In the genomic region with DNA sequence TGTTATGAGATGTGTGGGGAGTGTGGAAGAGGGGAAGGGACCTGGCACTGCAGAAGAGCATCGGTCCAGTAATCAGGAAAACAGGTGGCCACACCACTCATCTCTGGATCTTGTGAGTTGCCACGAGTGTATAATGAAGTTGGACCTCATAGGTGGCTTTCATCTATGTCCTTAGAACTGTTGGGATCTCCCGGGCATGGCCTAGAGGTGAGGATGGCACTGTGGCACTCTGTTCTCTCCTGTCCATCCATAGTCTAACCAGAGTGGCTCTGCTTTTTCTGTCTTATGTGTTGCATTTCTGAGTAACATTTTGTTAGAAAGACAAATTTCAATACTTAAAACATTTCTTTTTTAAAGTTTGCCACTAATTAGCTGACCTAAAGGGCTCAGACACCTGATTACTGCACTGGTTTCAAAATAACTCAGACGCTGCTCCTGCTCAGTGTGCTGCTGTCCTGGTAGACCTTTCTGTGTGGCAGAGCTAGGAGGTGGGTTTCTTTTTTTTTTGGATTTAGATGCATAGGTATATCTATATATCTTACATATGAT, we compare ENCODE assay signal across 41 cellular contexts. TPM values are rescaled to one million over a fixed set of nuclear protein-coding genes. Genes with fewer than 3 reads are reported as not detected.
"Had no signal": no experiment of that assay in that cellular context is flagged by ENCODE, and none has a peak within 500 bp of the region (broad histone marks: within the 10 kb centered on the region; RNA-seq: fewer than 3 reads in every experiment).

No MANE protein-coding gene starts in this region.

- H3K36me3 ChIP-seq: adrenal gland, ascending aorta, brain microvascular endothelial cell, breast epithelium, cardiac muscle cell had no signal

- H3K9me3 ChIP-seq: adrenal gland, ascending aorta, body of pancreas, breast epithelium had no signal

- DNase-seq: activated effector memory CD4-positive, alpha-beta T cell treated with anti-CD3 and anti-CD28 coated beads, Interleukin-2, amount 50 U/mL, for 16 hours; activated effector memory CD4-positive, alpha-beta T cell treated with Interleukin-2 at 50 U/mL for 16 hours; activated gamma-delta T cell; activated gamma-delta T cell treated with Interleukin-2 at 50 U/mL for 16 hours; activated naive CD4-positive, alpha-beta T cell; activated naive CD4-positive, alpha-beta T cell treated with anti-CD3 and anti-CD28 coated beads for 36 hours; activated naive CD4-positive, alpha-beta T cell treated with anti-CD3 and anti-CD28 coated beads, Interleukin-2, amount 10 ng/mL, durations not matched to agents 7 days and 5 days; activated naive CD4-positive, alpha-beta T cell treated with anti-CD3 and anti-CD28 coated beads, Interleukin-2, amount 50 U/mL, for 16 hours; activated naive CD4-positive, alpha-beta T cell treated with Interleukin-2 at 50 U/mL for 16 hours; activated naive CD8-positive, alpha-beta T cell treated with anti-CD3 and anti-CD28 coated beads for 36 hours; activated naive CD8-positive, alpha-beta T cell treated with anti-CD3 and anti-CD28 coated beads, Interleukin-2, amount 10 ng/mL, durations not matched to agents 7 days and 5 days; activated naive CD8-positive, alpha-beta T cell treated with anti-CD3 and anti-CD28 coated beads, Interleukin-2, amount 50 U/mL, for 24 hours; activated T-cell treated with anti-CD3 and anti-CD28 coated beads, Interleukin-2, amount 50 U/mL, for 1 hour; activated T-cell treated with anti-CD3 and anti-CD28 coated beads, Interleukin-2, amount 50 U/mL, for 24 hours; activated T-cell treated with anti-CD3 and anti-CD28 coated beads, Interleukin-2, amount 50 U/mL, for 4 hours; activated T-cell treated with anti-CD3 and anti-CD28 coated beads, Interleukin-2, amount 50 U/mL, for 48 hours; activated T-cell treated with anti-CD3 and anti-CD28 coated beads, Interleukin-2, amount 50 U/mL, for 72 hours; adrenal gland; amniotic stem cell; amygdala; anterior cingulate cortex; aorta; body of pancreas; brain microvascular endothelial cell; caudate nucleus; central memory CD4-positive, alpha-beta T cell; cerebellar nuclear complex had no signal

- H3K27ac Mint-ChIP-seq: activated naive CD4-positive, alpha-beta T cell treated with anti-CD3 and anti-CD28 coated beads for 36 hours; activated naive CD4-positive, alpha-beta T cell treated with anti-CD3 and anti-CD28 coated beads, Interleukin-2, amount 10 ng/mL, durations not matched to agents 7 days and 5 days; activated naive CD4-positive, alpha-beta T cell treated with anti-CD3 and anti-CD28 coated beads, Interleukin-2, amount 50 U/mL, for 24 hours; activated naive CD4-positive, alpha-beta T cell treated with anti-CD3 and anti-CD28 coated beads, Interleukin-2, amount 50 U/mL, for 72 hours; activated naive CD8-positive, alpha-beta T cell; activated naive CD8-positive, alpha-beta T cell treated with anti-CD3 and anti-CD28 coated beads for 36 hours; activated naive CD8-positive, alpha-beta T cell treated with anti-CD3 and anti-CD28 coated beads, Interleukin-2, amount 10 ng/mL, durations not matched to agents 7 days and 5 days; activated naive CD8-positive, alpha-beta T cell treated with anti-CD3 and anti-CD28 coated beads, Interleukin-2, amount 50 U/mL, for 24 hours; activated T-cell treated with anti-CD3 and anti-CD28 coated beads, Interleukin-2, amount 50 U/mL, for 24 hours; activated T-cell treated with anti-CD3 and anti-CD28 coated beads, Interleukin-2, amount 50 U/mL, for 72 hours; activated T-helper 1 cell treated with anti-CD3 and anti-CD28 coated beads, Interleukin-12 subunit alpha, Interleukin-12 subunit beta, Interleukin-2, Interleukin-4 antibody, amounts not matched to agents 30 ng/mL and 10 ng/mL and 1 ng/mL, durations not matched to agents 14 hours and 24 hours and 36 hours; activated T-helper 17 cell treated with anti-CD3 and anti-CD28 coated beads, Interleukin-2, amount 50 U/mL, for 72 hours; activated T-helper 2 cell treated with anti-CD3 and anti-CD28 coated beads, Interferon-gamma antibody, Interleukin-2, Interleukin-4, amounts not matched to agents 10 μg/mL and 5 μg/mL and 100 μg/mL, durations not matched to agents 14 hours and 24 hours and 36 hours; brain had no signal

- H3K27ac ChIP-seq: adrenal gland, ascending aorta, body of pancreas, brain microvascular endothelial cell, breast epithelium, cardiac muscle cell had no signal

- ATAC-seq: activated naive CD4-positive, alpha-beta T cell treated with anti-CD3 and anti-CD28 coated beads, Interleukin-2, amount 50 U/mL, for 72 hours; activated T-cell treated with anti-CD3 and anti-CD28 coated beads, Interleukin-2, amount 50 U/mL, for 4 hours; activated T-cell treated with anti-CD3 and anti-CD28 coated beads, Interleukin-2, amount 50 U/mL, for 72 hours; activated T-helper 17 cell treated with anti-CD3 and anti-CD28 coated beads, Interleukin-2, amount 50 U/mL, for 72 hours; body of pancreas had no signal

- H3K36me3 Mint-ChIP-seq: activated naive CD4-positive, alpha-beta T cell treated with anti-CD3 and anti-CD28 coated beads, Interleukin-2, amount 10 ng/mL, durations not matched to agents 7 days and 5 days; activated naive CD8-positive, alpha-beta T cell; activated naive CD8-positive, alpha-beta T cell treated with anti-CD3 and anti-CD28 coated beads for 36 hours; activated naive CD8-positive, alpha-beta T cell treated with anti-CD3 and anti-CD28 coated beads, Interleukin-2, amount 10 ng/mL, durations not matched to agents 7 days and 5 days; brain had no signal

- H3K4me1 Mint-ChIP-seq: activated naive CD8-positive, alpha-beta T cell treated with anti-CD3 and anti-CD28 coated beads for 36 hours; activated T-helper 17 cell treated with anti-CD3 and anti-CD28 coated beads, Interleukin-2, amount 50 U/mL, for 72 hours; central memory CD8-positive, alpha-beta T cell had no signal

- FAIRE-seq: astrocyte had no signal

- H3K9me3 Mint-ChIP-seq: activated naive CD4-positive, alpha-beta T cell treated with anti-CD3 and anti-CD28 coated beads for 36 hours; activated naive CD4-positive, alpha-beta T cell treated with anti-CD3 and anti-CD28 coated beads, Interleukin-2, amount 10 ng/mL, durations not matched to agents 7 days and 5 days; activated naive CD4-positive, alpha-beta T cell treated with anti-CD3 and anti-CD28 coated beads, Interleukin-2, amount 50 U/mL, for 24 hours; activated naive CD4-positive, alpha-beta T cell treated with anti-CD3 and anti-CD28 coated beads, Interleukin-2, amount 50 U/mL, for 72 hours; activated naive CD8-positive, alpha-beta T cell treated with anti-CD3 and anti-CD28 coated beads for 36 hours; activated naive CD8-positive, alpha-beta T cell treated with anti-CD3 and anti-CD28 coated beads, Interleukin-2, amount 10 ng/mL, durations not matched to agents 7 days and 5 days; activated naive CD8-positive, alpha-beta T cell treated with anti-CD3 and anti-CD28 coated beads, Interleukin-2, amount 50 U/mL, for 24 hours; activated T-cell treated with anti-CD3 and anti-CD28 coated beads, Interleukin-2, amount 50 U/mL, for 24 hours; activated T-cell treated with anti-CD3 and anti-CD28 coated beads, Interleukin-2, amount 50 U/mL, for 4 hours; activated T-cell treated with anti-CD3 and anti-CD28 coated beads, Interleukin-2, amount 50 U/mL, for 72 hours; activated T-helper 1 cell treated with anti-CD3 and anti-CD28 coated beads, Interleukin-12 subunit alpha, Interleukin-12 subunit beta, Interleukin-2, Interleukin-4 antibody, amounts not matched to agents 30 ng/mL and 10 ng/mL and 1 ng/mL, durations not matched to agents 14 hours and 24 hours and 36 hours; activated T-helper 17 cell treated with anti-CD3 and anti-CD28 coated beads, Interleukin-2, amount 50 U/mL, for 72 hours; activated T-helper 2 cell treated with anti-CD3 and anti-CD28 coated beads, Interferon-gamma antibody, Interleukin-2, Interleukin-4, amounts not matched to agents 10 μg/mL and 5 μg/mL and 100 μg/mL, durations not matched to agents 14 hours and 24 hours and 36 hours; central memory CD8-positive, alpha-beta T cell had no signal

- H3K4me3 Mint-ChIP-seq: activated naive CD4-positive, alpha-beta T cell treated with anti-CD3 and anti-CD28 coated beads for 36 hours; activated naive CD4-positive, alpha-beta T cell treated with anti-CD3 and anti-CD28 coated beads, Interleukin-2, amount 10 ng/mL, durations not matched to agents 7 days and 5 days; activated naive CD4-positive, alpha-beta T cell treated with anti-CD3 and anti-CD28 coated beads, Interleukin-2, amount 50 U/mL, for 24 hours; activated naive CD8-positive, alpha-beta T cell; activated naive CD8-positive, alpha-beta T cell treated with anti-CD3 and anti-CD28 coated beads for 36 hours; activated naive CD8-positive, alpha-beta T cell treated with anti-CD3 and anti-CD28 coated beads, Interleukin-2, amount 10 ng/mL, durations not matched to agents 7 days and 5 days; activated naive CD8-positive, alpha-beta T cell treated with anti-CD3 and anti-CD28 coated beads, Interleukin-2, amount 50 U/mL, for 24 hours; activated T-cell treated with anti-CD3 and anti-CD28 coated beads, Interleukin-2, amount 50 U/mL, for 24 hours; activated T-cell treated with anti-CD3 and anti-CD28 coated beads, Interleukin-2, amount 50 U/mL, for 4 hours; activated T-cell treated with anti-CD3 and anti-CD28 coated beads, Interleukin-2, amount 50 U/mL, for 72 hours; activated T-helper 1 cell treated with anti-CD3 and anti-CD28 coated beads, Interleukin-12 subunit alpha, Interleukin-12 subunit beta, Interleukin-2, Interleukin-4 antibody, amounts not matched to agents 30 ng/mL and 10 ng/mL and 1 ng/mL, durations not matched to agents 14 hours and 24 hours and 36 hours; activated T-helper 17 cell treated with anti-CD3 and anti-CD28 coated beads, Interleukin-2, amount 50 U/mL, for 72 hours; brain; central memory CD8-positive, alpha-beta T cell had no signal

- H3K4me3 ChIP-seq: adrenal gland, ascending aorta, body of pancreas, breast epithelium, cardiac muscle cell had no signal

- H3K4me1 ChIP-seq: breast epithelium had no signal

RNA-seq across cellular contexts. Expression of gene CNMD, which starts 5.5 kb away (rescaled TPM):
- total RNA-seq: activated naive CD4-positive, alpha-beta T cell treated with anti-CD3 and anti-CD28 coated beads for 36 hours; activated naive CD4-positive, alpha-beta T cell treated with anti-CD3 and anti-CD28 coated beads, Interleukin-2, amount 50 U/mL, for 72 hours; activated naive CD8-positive, alpha-beta T cell treated with anti-CD3 and anti-CD28 coated beads for 36 hours; activated naive CD8-positive, alpha-beta T cell treated with anti-CD3 and anti-CD28 coated beads, Interleukin-2, amount 10 ng/mL, durations not matched to agents 7 days and 5 days; activated T-cell treated with anti-CD3 and anti-CD28 coated beads, Interleukin-2, amount 50 U/mL, for 4 hours; activated T-cell treated with anti-CD3 and anti-CD28 coated beads, Interleukin-2, amount 50 U/mL, for 72 hours; activated T-helper 1 cell treated with anti-CD3 and anti-CD28 coated beads, Interleukin-12 subunit alpha, Interleukin-12 subunit beta, Interleukin-2, Interleukin-4 antibody, amounts not matched to agents 30 ng/mL and 10 ng/mL and 1 ng/mL, durations not matched to agents 14 hours and 24 hours and 36 hours; activated T-helper 17 cell treated with anti-CD3 and anti-CD28 coated beads, Interleukin-2, amount 50 U/mL, for 72 hours; activated T-helper 2 cell treated with anti-CD3 and anti-CD28 coated beads, Interferon-gamma antibody, Interleukin-2, Interleukin-4, amounts not matched to agents 10 μg/mL and 5 μg/mL and 100 μg/mL, durations not matched to agents 14 hours and 24 hours and 36 hours; adrenal gland; aorta; ascending aorta; astrocyte; cardiac septum; chondrocyte had no signal
- polyA plus RNA-seq: adrenal gland, aorta had no signal
